9 cellular contexts compared by ENCODE assay signal in genomic region chrX:15465896-15466651, GRCh38. TPM values are rescaled to one million over a fixed set of nuclear protein-coding genes. Genes with fewer than 3 reads are reported as not detected.
DNase-seq lines count a peak whose midpoint lies in the region; ATAC-seq, FAIRE-seq and TF ChIP-seq lines count a peak whose summit lies in the region.
"Had no signal": no experiment of that assay in that cellular context is flagged by ENCODE, and none has a peak within 500 bp of the region (broad histone marks: within the 10 kb centered on the region; RNA-seq: fewer than 3 reads in every experiment).

No MANE protein-coding gene starts in this region.

- H3K27ac ChIP-seq in GM12878 (ENCODE audit: control insufficient read depth, insufficient read depth) = no peak overlapping the region

- H3K36me3 ChIP-seq in GM12878 (ENCODE audit: control insufficient read depth in 2 of 2, insufficient read depth in 2 of 2, low read length in 1 of 2) = no peaks in the 10 kb centered on the region
- H3K36me3 ChIP-seq: thoracic aorta had no signal

- intact Hi-C loops in GM12878 (cut with micrococcal nuclease; ENCODE audit: unreplicated experiment) = loop anchor here (5.0 kb wide), 1 partner anchor 1429 kb away; no protein-coding TSS in a partner anchor

- peak; percentile 76 for FAIRE-seq in GM19239 (lab: Jason Lieb, UNC)
- no peak for FAIRE-seq in GM12878 (lab: Jason Lieb, UNC)
- FAIRE-seq in islet of Langerhans (lab: Jason Lieb, UNC) = peak; percentile 92

- H2AFZ ChIP-seq in GM12878 (ENCODE audit: control insufficient read depth, low read depth, low read length) = no peak overlapping the region

- no peak overlapping the region for H3K4me3 ChIP-seq in GM12878
- H3K4me3 ChIP-seq: thoracic aorta had no signal

- RAD21 ChIA-PET in GM12878 (lab: Charles Lee; ENCODE audit: unreplicated experiment) = interaction anchor here (0.9 to 6.6 kb wide), 6 partner anchors 9 to 130 kb away, joined by 3 to 71 read pairs (median 4); no protein-coding TSS in a partner anchor

- BruUV-seq in GM12878 (replicated peaks; lab: Mats Ljungman, UMichigan) = no TSS peak

- H3K4me2 ChIP-seq in GM12878 (ENCODE audit: control insufficient read depth, insufficient read depth) = no peak overlapping the region

- no peaks in the 10 kb centered on the region for H3K4me1 ChIP-seq in GM12878 (ENCODE audit: control insufficient read depth, insufficient read depth, low read length)

- H3K27me3 Mint-ChIP-seq in activated T-helper 17 cell treated with anti-CD3 and anti-CD28 coated beads, Interleukin-2, amount 50 U/mL, for 72 hours = no peaks in the 10 kb centered on the region

- H3K27ac Mint-ChIP-seq in activated T-helper 17 cell treated with anti-CD3 and anti-CD28 coated beads, Interleukin-2, amount 50 U/mL, for 72 hours = no peak overlapping the region

- no peaks in the 10 kb centered on the region for H3K9me3 Mint-ChIP-seq in activated T-helper 17 cell treated with anti-CD3 and anti-CD28 coated beads, Interleukin-2, amount 50 U/mL, for 72 hours

- ATAC-seq in GM12878 = peak; percentile 51
- no peak for ATAC-seq in HG03571 (IDR thresholded peaks at IDR 0.05; ENCODE audit: unreplicated experiment)
- ATAC-seq in activated T-helper 17 cell treated with anti-CD3 and anti-CD28 coated beads, Interleukin-2, amount 50 U/mL, for 72 hours (replicated peaks) = no peak

- no peaks in the 10 kb centered on the region; a peak in 1 of 4 replicates for H3K27me3 ChIP-seq in GM12878 (replicated peaks in 1 of 2; ENCODE audit: control insufficient read depth in 2 of 2, insufficient read depth in 2 of 2, low read length in 1 of 2)

- in situ Hi-C loops in GM12878 (cut with MboI) = loop anchor here (5.0 kb wide), 1 partner anchor 119 kb away; no protein-coding TSS in a partner anchor

- no peaks in the 10 kb centered on the region for H4K20me1 ChIP-seq in GM12878 (ENCODE audit: control insufficient read depth, insufficient read depth)

- WGBS in GM12878 (ENCODE audit: insufficient coverage, insufficient replicate concordance, low lambda C conversion rate, missing lambda C conversion rate) = 41% methylated on average over 9 of the region's 9 CpGs

- no peaks in the 10 kb centered on the region for H3K36me3 Mint-ChIP-seq in activated T-helper 17 cell treated with anti-CD3 and anti-CD28 coated beads, Interleukin-2, amount 50 U/mL, for 72 hours (ENCODE audit: low read depth)

- no peak overlapping the region for H3K4me3 Mint-ChIP-seq in activated T-helper 17 cell treated with anti-CD3 and anti-CD28 coated beads, Interleukin-2, amount 50 U/mL, for 72 hours

- POLR2A ChIA-PET in GM12878 (lab: Charles Lee) = no interaction called here

- H3K79me2 ChIP-seq in GM12878 (ENCODE audit: control insufficient read depth, insufficient read depth, low read length) = no peaks in the 10 kb centered on the region

- CTCF ChIA-PET in GM12878 (lab: Yijun Ruan, JAX) = interaction anchor here (0.6 to 7.2 kb wide), 15 partner anchors 8 to 1422 kb away, joined by 3 to 200 read pairs (median 4); partner anchors contain the start of genes BMX and VEGFD

- no peak for TF ChIP-seq POLR2A in GM12878 (IDR thresholded peaks at IDR 0.05; ENCODE audit: low read depth, low read length)

- DNase-seq in ELF-1 (ENCODE audit: low read depth, low spot score) (peak; percentile 53), GM19239 (ENCODE audit: insufficient read length, low spot score) (no peak), GM12878 (ENCODE audit: low read depth, low spot score) (no peak)
- DNase-seq in effector CD4-positive, alpha-beta T cell = no peak
- DNase-seq: NCI-H345 had no signal

- TF ChIP-seq EP300 in GM12878 (IDR thresholded peaks at IDR 0.05; ENCODE audit: borderline replicate concordance in 1 of 2, control insufficient read depth in 1 of 2, low read depth in 2 of 2, low read length in 2 of 2) = no peak

- no peak overlapping the region for H3K9ac ChIP-seq in GM12878 (ENCODE audit: control insufficient read depth, insufficient read depth, low read length)

- H3K4me1 Mint-ChIP-seq in activated T-helper 17 cell treated with anti-CD3 and anti-CD28 coated beads, Interleukin-2, amount 50 U/mL, for 72 hours = no peaks in the 10 kb centered on the region

- H3K9me3 ChIP-seq in GM12878 (replicated peaks; ENCODE audit: control insufficient read depth, insufficient read depth, low read length) = no peaks in the 10 kb centered on the region
- H3K9me3 ChIP-seq: thoracic aorta had no signal

- 0 out of 6 replicates have a peak, but pooled peaks of 1 of the 3 experiments have one; percentile 25 for TF ChIP-seq CTCF in GM12878 (IDR thresholded peaks at IDR 0.05 in 2 of 3, conservative IDR thresholded peaks at IDR 0.05 in 1 of 3; ENCODE audit: control insufficient read depth in 2 of 3, extremely low read depth in 1 of 3, insufficient read depth in 1 of 3, low read depth in 3 of 3, low read length in 3 of 3)

- no peak for TF ChIP-seq RAD21 in GM12878 (IDR thresholded peaks at IDR 0.05; ENCODE audit: insufficient read depth, low read depth, low read length)

- SMC1A ChIA-PET in GM12878 (lab: Charles Lee; ENCODE audit: uncharacterized antibody, unreplicated experiment) = interaction anchor here (1.0 to 4.6 kb wide), 8 partner anchors 9 to 166 kb away, joined by 3 to 62 read pairs (median 9); partner anchors contain the start of genes PIR and VEGFD

TF ChIP-seq in GM12878, 131 proteins besides CTCF, POLR2A, EP300 and RAD21:
- TF ChIP-seq TCF12 (IDR thresholded peaks at IDR 0.05; ENCODE audit: low read depth, low read length) = no peak
- 0 out of 2 replicates have a peak, but pooled peaks have one; percentile 11 for TF ChIP-seq SMC3 (IDR thresholded peaks at IDR 0.05; ENCODE audit: borderline replicate concordance, low read length)
- no peak for TF ChIP-seq HSF1 (IDR thresholded peaks at IDR 0.05; ENCODE audit: low read depth, low read length)

RNA-seq across cellular contexts. Expression of gene PIR, which starts 27.1 kb away (rescaled TPM):
- total RNA-seq in GM12878 (2013; cell fraction: nucleolus; rRNA removed) = 2.4 and 4.4 TPM in 2 replicates
- 3.8 and 5.3 TPM in 2 replicates for total RNA-seq in GM12878 (2014; rRNA removed)
- total RNA-seq in GM12878 (2014; rRNA removed; fragmentation: Illumina TruSeq; extraction: Trizol) = 5.3 and 6.3 TPM in 2 replicates
- 4.1 and 5.0 TPM in 2 replicates for total RNA-seq in GM12878 (2021)
- 5.9 TPM for polyA plus RNA-seq in GM12878 (2011; ENCODE audit: low read depth)
- polyA plus RNA-seq in GM12878 (2011; rRNA removed) = 16.5 and 25.2 TPM in 2 replicates
- 10.7 and 15.3 TPM in 2 replicates for polyA plus RNA-seq in GM12878 (2011; cell fraction: cytosol; rRNA removed)
- polyA plus RNA-seq in GM12878 (2011; cell fraction: nucleus; rRNA removed) = 8.2 and 8.8 TPM in 2 replicates
- 7.1 and 7.3 TPM in 2 replicates for polyA plus RNA-seq in GM12878 (2012)
- 6.6 and 7.3 TPM in 2 replicates for polyA plus RNA-seq in GM12878 (2014; fragmentation: Illumina TruSeq; extraction: Trizol)
- 10 to 100 TPM; 10.4 to 10.9 TPM for polyA plus RNA-seq in GM12878 (2014; fragmentation: Nextera tagmentation; extraction: Ambion mirVana)
- 5.4 and 5.7 TPM in 2 replicates for polyA plus RNA-seq in GM12878 (2014; rRNA removed)
- 1 to 10 TPM; 7.4 to 9.9 TPM for polyA plus RNA-seq in GM12878 (2016; fragmentation: Nextera tagmentation; extraction: Ambion mirVana)
- 6.9 and 7.0 TPM in 2 replicates for polyA minus RNA-seq in GM12878 (2011; rRNA and poly(A)+ RNA removed)
- 3.1 and 4.8 TPM in 2 replicates for polyA minus RNA-seq in GM12878 (2011; cell fraction: cytosol; rRNA and poly(A)+ RNA removed)
- polyA minus RNA-seq in GM12878 (2011; cell fraction: nucleus; rRNA and poly(A)+ RNA removed) = 3.7 and 4.0 TPM in 2 replicates
- total RNA-seq in activated T-helper 17 cell treated with anti-CD3 and anti-CD28 coated beads, Interleukin-2, amount 50 U/mL, for 72 hours = 1 to 10 TPM; 3.1 to 3.8 TPM

RNA-seq across cellular contexts. Expression of gene BMX, which starts 34.5 kb away (rescaled TPM):
- total RNA-seq in GM12878 (2013; cell fraction: nucleolus; rRNA removed) = not detected in 2 replicates
- total RNA-seq in GM12878 (2014; rRNA removed) (not detected in 2 replicates), GM12878 (2014; rRNA removed; fragmentation: Illumina TruSeq; extraction: Trizol) (not detected in 2 replicates), GM12878 (2021) (not detected in 2 replicates)
- polyA plus RNA-seq in GM12878 (2011; ENCODE audit: low read depth) = not detected
- polyA plus RNA-seq in GM12878 (2011; rRNA removed) (not detected in 2 replicates), GM12878 (2014; fragmentation: Illumina TruSeq; extraction: Trizol) (not detected in 2 replicates), GM12878 (2014; fragmentation: Nextera tagmentation; extraction: Ambion mirVana) (not detected), GM12878 (2014; rRNA removed) (not detected in 2 replicates), GM12878 (2016; fragmentation: Nextera tagmentation; extraction: Ambion mirVana) (not detected)
- polyA plus RNA-seq in GM12878 (2011; cell fraction: cytosol; rRNA removed) = not detected in 2 replicates
- polyA plus RNA-seq in GM12878 (2011; cell fraction: nucleus; rRNA removed) = not detected in 2 replicates
- not detected in 2 replicates for polyA plus RNA-seq in GM12878 (2012)
- not detected in 2 replicates for polyA minus RNA-seq in GM12878 (2011; rRNA and poly(A)+ RNA removed)
- not detected in 2 replicates for polyA minus RNA-seq in GM12878 (2011; cell fraction: cytosol; rRNA and poly(A)+ RNA removed)
- polyA minus RNA-seq in GM12878 (2011; cell fraction: nucleus; rRNA and poly(A)+ RNA removed) = not detected in 2 replicates
- total RNA-seq in activated T-helper 17 cell treated with anti-CD3 and anti-CD28 coated beads, Interleukin-2, amount 50 U/mL, for 72 hours = not detected
